In genomic region chr16:10405386-10405939, GRCh38 we compare ENCODE assay signal across 1 cellular context.
TF ChIP-seq lines count a peak whose summit lies in the region.

No MANE protein-coding gene starts in this region.

TF ChIP-seq in HepG2, 621 proteins besides CTCF, POLR2A, EP300 and RAD21 (continued from another document and continues in another):
- 0 out of 2 replicates have a peak, but pooled peaks have one; percentile 60 for TF ChIP-seq ARNT2 (CRISPR knock-in tag; IDR thresholded peaks at IDR 0.05; ENCODE audit: low read depth)
- no peak for TF ChIP-seq RXRA (CRISPR knock-in tag; IDR thresholded peaks at IDR 0.05)
- TF ChIP-seq NR0B2 (CRISPR knock-in tag; IDR thresholded peaks at IDR 0.05) = no peak
- no peak for TF ChIP-seq ZNF460 (CRISPR knock-in tag; IDR thresholded peaks at IDR 0.05; ENCODE audit: borderline replicate concordance)
- TF ChIP-seq ZNF281 (CRISPR knock-in tag; IDR thresholded peaks at IDR 0.05; ENCODE audit: borderline replicate concordance) = no peak
- no peak for TF ChIP-seq HCFC1 (IDR thresholded peaks at IDR 0.05; ENCODE audit: low read depth, low read length)
- no peak for TF ChIP-seq PCBP2 (optimal IDR thresholded peaks at IDR 0.05; ENCODE audit: low read depth, low read length, poor library complexity, severe bottlenecking)
- no peak for TF ChIP-seq GFI1 (CRISPR knock-in tag; IDR thresholded peaks at IDR 0.05; ENCODE audit: borderline replicate concordance)
- no peak for TF ChIP-seq SRSF9 (IDR thresholded peaks at IDR 0.05; ENCODE audit: borderline replicate concordance, insufficient read depth, low read depth, low read length, poor library complexity, severe bottlenecking)
- TF ChIP-seq ZNF143 (CRISPR knock-in tag; IDR thresholded peaks at IDR 0.05) = no peak
- TF ChIP-seq PHF20 (CRISPR knock-in tag; IDR thresholded peaks at IDR 0.05) = no peak
- TF ChIP-seq DMTF1 (CRISPR knock-in tag; IDR thresholded peaks at IDR 0.05) = no peak
- TF ChIP-seq ZNF331 (CRISPR knock-in tag; IDR thresholded peaks at IDR 0.05) = no peak
- TF ChIP-seq ZNF567 (CRISPR knock-in tag; IDR thresholded peaks at IDR 0.05; ENCODE audit: borderline replicate concordance) = no peak
- no peak; the same call in 1 of the 2 replicates for TF ChIP-seq ZNF430 (CRISPR knock-in tag; IDR thresholded peaks at IDR 0.05)
- no peak for TF ChIP-seq CENPBD1 (CRISPR knock-in tag; IDR thresholded peaks at IDR 0.05; ENCODE audit: borderline replicate concordance, low read depth)
- TF ChIP-seq THAP9 (CRISPR knock-in tag; IDR thresholded peaks at IDR 0.05; ENCODE audit: borderline replicate concordance) = no peak
- TF ChIP-seq NFKBIZ (CRISPR knock-in tag; IDR thresholded peaks at IDR 0.05) = no peak
- TF ChIP-seq NFRKB (IDR thresholded peaks at IDR 0.05) = no peak
- no peak for TF ChIP-seq THRA (CRISPR knock-in tag; IDR thresholded peaks at IDR 0.05; ENCODE audit: borderline replicate concordance)
- TF ChIP-seq SIX4 (CRISPR knock-in tag; IDR thresholded peaks at IDR 0.05) = no peak
- TF ChIP-seq HBP1 (CRISPR knock-in tag; IDR thresholded peaks at IDR 0.05; ENCODE audit: low read depth) = 0 out of 2 replicates have a peak, but pooled peaks have one; percentile 53
- no peak for TF ChIP-seq ZBED4 (CRISPR knock-in tag; IDR thresholded peaks at IDR 0.05; ENCODE audit: borderline replicate concordance)
- no peak for TF ChIP-seq ZNF616 (CRISPR knock-in tag; IDR thresholded peaks at IDR 0.05; ENCODE audit: low read depth)
- TF ChIP-seq KDM5A (IDR thresholded peaks at IDR 0.05; ENCODE audit: borderline replicate concordance, low read length) = no peak
- no peak for TF ChIP-seq MLX (CRISPR knock-in tag; IDR thresholded peaks at IDR 0.05)
- no peak for TF ChIP-seq ZNF296 (CRISPR knock-in tag; conservative IDR thresholded peaks at IDR 0.05)
- no peak for TF ChIP-seq GMEB2 (CRISPR knock-in tag; IDR thresholded peaks at IDR 0.05; ENCODE audit: low read depth)
- TF ChIP-seq NCOA1 (CRISPR knock-in tag; IDR thresholded peaks at IDR 0.05) = no peak
- TF ChIP-seq KAT2B (IDR thresholded peaks at IDR 0.05; ENCODE audit: borderline replicate concordance, low read depth, low read length) = no peak
- TF ChIP-seq MZF1 (CRISPR knock-in tag; IDR thresholded peaks at IDR 0.05; ENCODE audit: borderline replicate concordance) = no peak
- no peak for TF ChIP-seq KLF15 (CRISPR knock-in tag; IDR thresholded peaks at IDR 0.05; ENCODE audit: borderline replicate concordance)
- no peak for TF ChIP-seq ZNF562 (CRISPR knock-in tag; IDR thresholded peaks at IDR 0.05; ENCODE audit: borderline replicate concordance)
- no peak for TF ChIP-seq DR1 (CRISPR knock-in tag; IDR thresholded peaks at IDR 0.05)
- TF ChIP-seq TFDP2 (CRISPR knock-in tag; IDR thresholded peaks at IDR 0.05) = no peak
- TF ChIP-seq ZNF704 (CRISPR knock-in tag; IDR thresholded peaks at IDR 0.05; ENCODE audit: borderline replicate concordance) = no peak
- TF ChIP-seq REL (CRISPR knock-in tag; conservative IDR thresholded peaks at IDR 0.05) = no peak
- no peak for TF ChIP-seq NFKB2 (CRISPR knock-in tag; IDR thresholded peaks at IDR 0.05; ENCODE audit: borderline replicate concordance)
- TF ChIP-seq EED (CRISPR knock-in tag; IDR thresholded peaks at IDR 0.05) = no peak
